Comparison of ENCODE assay signal across 30 cellular contexts in genomic region chr10:3146289-3146688, GRCh38.
"Had no signal": no experiment of that assay in that cellular context is flagged by ENCODE, and none has a peak within 500 bp of the region (broad histone marks: within the 10 kb centered on the region; RNA-seq: fewer than 3 reads in every experiment).

No MANE protein-coding gene starts in this region.

- ATAC-seq: natural killer cell; right lobe of liver; stimulated activated naive CD8-positive, alpha-beta T cell treated with anti-CD3 and anti-CD28 coated beads, Interleukin-15, amount 100 ng/mL, for 72 hours; stimulated activated naive CD8-positive, alpha-beta T cell treated with anti-CD3 and anti-CD28 coated beads, Interleukin-15, Interleukin-2, amounts not matched to agents 100 U/mL and 50 U/mL, for 24 hours; upper lobe of right lung had no signal

- H3K27ac ChIP-seq: neural progenitor cell, ovary, parathyroid adenoma, prostate gland, right atrium auricular region, right lobe of liver, skin epidermis, spleen, suprapubic skin, testis, tibial artery, transverse colon, upper lobe of right lung, uterus had no signal

- H3K4me1 ChIP-seq: neural progenitor cell, parathyroid adenoma, prostate gland, right atrium auricular region, right lobe of liver, spleen, suprapubic skin, testis, transverse colon, upper lobe of right lung, uterus had no signal

- H3K27me3 Mint-ChIP-seq: naive B cell; stimulated activated naive CD8-positive, alpha-beta T cell treated with anti-CD3 and anti-CD28 coated beads, Interleukin-15, amount 100 ng/mL, for 72 hours; type B pancreatic cell had no signal

- H3K36me3 ChIP-seq: ovary, uterus had no signal

- H3K4me1 Mint-ChIP-seq: neural progenitor cell; stimulated activated naive CD8-positive, alpha-beta T cell treated with anti-CD3 and anti-CD28 coated beads, Interleukin-15, amount 100 ng/mL, for 72 hours had no signal

- H3K4me3 ChIP-seq: neural progenitor cell, ovary, prostate gland, right atrium auricular region, right lobe of liver, skin epidermis, smooth muscle cell, spleen, suprapubic skin, testis, tibial artery, transverse colon, upper lobe of right lung, uterus had no signal

- H3K4me3 Mint-ChIP-seq: naive B cell; natural killer cell; nephron; neural progenitor cell; stimulated activated naive CD8-positive, alpha-beta T cell treated with anti-CD3 and anti-CD28 coated beads, Interleukin-15, amount 100 ng/mL, for 72 hours; type B pancreatic cell had no signal

- H3K27ac Mint-ChIP-seq: natural killer cell; nephron; neural progenitor cell; stimulated activated naive CD8-positive, alpha-beta T cell treated with anti-CD3 and anti-CD28 coated beads, Interleukin-15, amount 100 ng/mL, for 72 hours; type B pancreatic cell had no signal

- DNase-seq: naive B cell; natural killer cell; occipital lobe; ovary; retina; right lobe of liver; spleen; stimulated activated CD4-positive, alpha-beta T cell treated with anti-CD3 and anti-CD28 coated beads, Interleukin-12 subunit alpha, Interleukin-12 subunit beta, amount 100 ng/mL, for 4 hours; stimulated activated CD4-positive, alpha-beta T cell treated with anti-CD3 and anti-CD28 coated beads, Interleukin-1b, Interleukin-23, amount 100 ng/mL, for 48 hours; stimulated activated CD4-positive, alpha-beta T cell treated with anti-CD3 and anti-CD28 coated beads, Interleukin-4, amount 100 ng/mL, for 1 hour; stimulated activated CD4-positive, alpha-beta T cell treated with anti-CD3 and anti-CD28 coated beads, Interleukin-4, amount 100 ng/mL, for 4 hours; stimulated activated CD8-positive, alpha-beta memory T cell treated with anti-CD3 and anti-CD28 coated beads, Interleukin-4, amount 100 ng/mL, for 48 hours; stimulated activated naive CD4-positive, alpha-beta T cell; stimulated activated naive CD8-positive, alpha-beta T cell treated with anti-CD3 and anti-CD28 coated beads, Interleukin-15, amount 100 ng/mL, for 72 hours; stimulated activated naive CD8-positive, alpha-beta T cell treated with anti-CD3 and anti-CD28 coated beads, Interleukin-15, Interleukin-2, amounts not matched to agents 100 U/mL and 50 U/mL, for 24 hours; substantia nigra; testis; tibial artery; transverse colon; upper lobe of right lung; uterus had no signal

- H3K9ac ChIP-seq: neural progenitor cell, parathyroid adenoma had no signal

- H3K9me3 ChIP-seq: ovary, prostate gland, right atrium auricular region, right lobe of liver, spleen, suprapubic skin, testis, tibial artery, transverse colon, upper lobe of right lung, uterus had no signal

- H3K9me3 Mint-ChIP-seq: naive B cell; natural killer cell; nephron; neural progenitor cell; stimulated activated naive CD8-positive, alpha-beta T cell treated with anti-CD3 and anti-CD28 coated beads, Interleukin-15, amount 100 ng/mL, for 72 hours; type B pancreatic cell had no signal
